Comparison of ENCODE assay signal across 9 cellular contexts in genomic region chr1:156961709-156962108, GRCh38. TPM values are rescaled to one million over a fixed set of nuclear protein-coding genes. Genes with fewer than 3 reads are reported as not detected.
DNase-seq lines count a peak whose midpoint lies in the region; ATAC-seq and TF ChIP-seq lines count a peak whose summit lies in the region.
"Had no signal": no experiment of that assay in that cellular context is flagged by ENCODE, and none has a peak within 500 bp of the region (broad histone marks: within the 10 kb centered on the region; RNA-seq: fewer than 3 reads in every experiment).

No MANE protein-coding gene starts in this region.

- dilution Hi-C loops in mammary epithelial cell (cut with HindIII; ENCODE audit: low sequenced_read_pairs), result no loop called here

- CTCF ChIA-PET in MCF 10A (lab: Yijun Ruan, JAX), result interaction anchor here (0.6 to 3.0 kb wide), 5 partner anchors 12 to 123 kb away, joined by 3 to 7 read pairs (median 4); no protein-coding TSS in a partner anchor
- CTCF ChIA-PET in mammary epithelial cell (lab: Charles Lee; ENCODE audit: low non-redundant PET), result no interaction called here

- H3K27me3 ChIP-seq in mammary epithelial cell (ENCODE audit: insufficient read depth, low read length) (no peaks in the 10 kb centered on the region), RWPE2 (ENCODE audit: insufficient read depth, poor library complexity, severe bottlenecking) (no peaks in the 10 kb centered on the region), brain microvascular endothelial cell (replicated peaks) (no peaks in the 10 kb centered on the region), aorta (ENCODE audit: control insufficient read depth in 1 of 2, insufficient read depth in 2 of 2, low read length in 1 of 2) (no peaks in the 10 kb centered on the region)

- no peaks in the 10 kb centered on the region for H3K79me2 ChIP-seq in mammary epithelial cell (ENCODE audit: insufficient read depth, low read length)

- H3K27me3 Mint-ChIP-seq in MCF 10A (ENCODE audit: insufficient read depth, unreplicated experiment) (no peaks in the 10 kb centered on the region), type B pancreatic cell (no peaks in the 10 kb centered on the region)

- peaks cover 11% of the 10 kb centered on the region for H3K4me1 Mint-ChIP-seq in MCF 10A (ENCODE audit: insufficient read depth, unreplicated experiment)
- peaks cover 16% of the 10 kb centered on the region for H3K4me1 Mint-ChIP-seq in type B pancreatic cell (ENCODE audit: unreplicated experiment)

- ATAC-seq in RWPE2 (ENCODE audit: low read depth), result peak; percentile 36; the same call in 1 of the 3 replicates
- no peak for ATAC-seq in aorta (ENCODE audit: low FRiP score)
- ATAC-seq in HG03354 (IDR thresholded peaks at IDR 0.05; ENCODE audit: poor library complexity, severe bottlenecking, unreplicated experiment), result no peak
- ATAC-seq in HG02973 (IDR thresholded peaks at IDR 0.05; ENCODE audit: unreplicated experiment), result no peak

- H3K9ac ChIP-seq in mammary epithelial cell (ENCODE audit: insufficient read depth, low read length), result no peak overlapping the region

- no peak overlapping the region for H3K27ac ChIP-seq in mammary epithelial cell (ENCODE audit: insufficient read depth, low read depth, low read length)
- no peak overlapping the region for H3K27ac ChIP-seq in RWPE2 (ENCODE audit: poor library complexity, severe bottlenecking)
- no peak overlapping the region for H3K27ac ChIP-seq in brain microvascular endothelial cell
- no peak overlapping the region for H3K27ac ChIP-seq in aorta (ENCODE audit: low read depth in 1 of 2, low read length in 2 of 2)

- H3K9me3 ChIP-seq in mammary epithelial cell (replicated peaks; ENCODE audit: insufficient read depth, low read length) (no peaks in the 10 kb centered on the region), RWPE2 (ENCODE audit: severe bottlenecking) (no peaks in the 10 kb centered on the region), aorta (ENCODE audit: control insufficient read depth, low read length) (no peaks in the 10 kb centered on the region)

- H3K36me3 Mint-ChIP-seq in MCF 10A (ENCODE audit: insufficient read depth, unreplicated experiment), result peaks cover 66% of the 10 kb centered on the region
- H3K36me3 Mint-ChIP-seq in type B pancreatic cell, result peaks cover 52% of the 10 kb centered on the region

- no peak overlapping the region for H2AFZ ChIP-seq in mammary epithelial cell (ENCODE audit: low read depth, low read length)

- no peak for DNase-seq in MCF 10A (ENCODE audit: unreplicated experiment)
- DNase-seq in mammary epithelial cell, result no peak
- DNase-seq in RWPE2 (ENCODE audit: low spot score), result no peak
- DNase-seq in brain microvascular endothelial cell, result no peak
- no peak for DNase-seq in type B pancreatic cell (ENCODE audit: extremely low spot score, unreplicated experiment)
- no peak for DNase-seq in aorta

- POLR2A ChIA-PET in MCF 10A (lab: Yijun Ruan, JAX), result no interaction called here

- H3K4me3 ChIP-seq in mammary epithelial cell (replicated peaks in 1 of 3; ENCODE audit: insufficient read depth in 1 of 3, low read depth in 2 of 3, low read length in 3 of 3) (no peak overlapping the region), RWPE2 (ENCODE audit: severe bottlenecking) (no peak overlapping the region), brain microvascular endothelial cell (ENCODE audit: low read depth, low read length) (no peak overlapping the region), aorta (ENCODE audit: low read length in 2 of 2) (no peak overlapping the region)

- H3K36me3 ChIP-seq in mammary epithelial cell (ENCODE audit: insufficient read depth, low read length) (peaks cover 16% of the 10 kb centered on the region), RWPE2 (ENCODE audit: low read depth) (peaks cover 25% of the 10 kb centered on the region), brain microvascular endothelial cell (replicated peaks) (peaks cover 53% of the 10 kb centered on the region), aorta (ENCODE audit: control insufficient read depth in 1 of 2, insufficient read depth in 2 of 2, low read length in 1 of 2) (peaks cover 16 to 19% of the 10 kb centered on the region in 2 donors)

- intact Hi-C loops in MCF 10A (cut with micrococcal nuclease), result loop anchor here (10.0 kb wide), 1 partner anchor 103 kb away; no protein-coding TSS in a partner anchor
- intact Hi-C loops in mammary epithelial cell (cut with micrococcal nuclease), result no loop called here
- intact Hi-C loops in aorta (cut with DNase I), result no loop called here

- H3K4me1 ChIP-seq in mammary epithelial cell (ENCODE audit: insufficient read depth, low read length), result no peaks in the 10 kb centered on the region
- peaks cover 2% of the 10 kb centered on the region for H3K4me1 ChIP-seq in RWPE2 (ENCODE audit: insufficient read depth, poor library complexity, severe bottlenecking)
- H3K4me1 ChIP-seq in aorta (ENCODE audit: control insufficient read depth in 1 of 2, insufficient read depth in 2 of 2, low read length in 2 of 2), result no peaks in the 10 kb centered on the region

- BruUV-seq in MCF 10A (replicated peaks; lab: Mats Ljungman, UMichigan) (no TSS peak), mammary epithelial cell (replicated peaks; lab: Mats Ljungman, UMichigan) (no TSS peak)

- H3K9me3 Mint-ChIP-seq in MCF 10A (ENCODE audit: unreplicated experiment) (no peaks in the 10 kb centered on the region), type B pancreatic cell (no peaks in the 10 kb centered on the region)

- 73% methylated on average over 4 of the region's 4 CpGs for WGBS in mammary epithelial cell (ENCODE audit: low coverage, missing lambda C conversion rate)
- 70 to 73% methylated on average over 4 of the region's 4 CpGs for WGBS in aorta, 2 donors

- peak overlapping the region; percentile 28 for H3K27ac Mint-ChIP-seq in MCF 10A (ENCODE audit: low read depth, unreplicated experiment)
- no peak overlapping the region for H3K27ac Mint-ChIP-seq in type B pancreatic cell

- H4K20me1 ChIP-seq in mammary epithelial cell (ENCODE audit: insufficient read depth, low read length), result no peaks in the 10 kb centered on the region

- in situ Hi-C loops in mammary epithelial cell (cut with MboI; ENCODE audit: low sequenced_read_pairs in 2 of 2), result no loop called here
- in situ Hi-C loops in brain microvascular endothelial cell (cut with HindIII; ENCODE audit: low pct_ligation_motif_present, low sequenced_read_pairs), result no loop called here

- TF ChIP-seq CTCF in MCF 10A (IDR thresholded peaks at IDR 0.05; ENCODE audit: unreplicated experiment), result no peak
- peak in 1 of 2 donors; percentile 25 for TF ChIP-seq CTCF in mammary epithelial cell (conservative IDR thresholded peaks at IDR 0.05 in 1 of 2, IDR thresholded peaks at IDR 0.05 in 1 of 2; ENCODE audit: extremely low read depth in 1 of 2, insufficient read depth in 1 of 2, low read depth in 1 of 2, low read length in 2 of 2)
- TF ChIP-seq CTCF in RWPE2 (IDR thresholded peaks at IDR 0.05; ENCODE audit: poor library complexity, severe bottlenecking), result no peak
- peak; percentile 49 for TF ChIP-seq CTCF in brain microvascular endothelial cell (IDR thresholded peaks at IDR 0.05; ENCODE audit: low read depth, low read length, missing control alignments)
- TF ChIP-seq CTCF in type B pancreatic cell (conservative IDR thresholded peaks at IDR 0.05), result peak; percentile 37

- H3K4me3 Mint-ChIP-seq in MCF 10A (ENCODE audit: unreplicated experiment) (no peak overlapping the region), type B pancreatic cell (no peak overlapping the region)

- H3K4me2 ChIP-seq in mammary epithelial cell (ENCODE audit: insufficient read depth, low read depth, low read length), result no peak overlapping the region

RNA-seq across cellular contexts. Expression of gene LRRC71, which starts 41.3 kb away (rescaled TPM):
- total RNA-seq in MCF 10A (2022) (not detected in 2 replicates), mammary epithelial cell (not detected), type B pancreatic cell (ENCODE audit: low replicate concordance) (0.58 TPM in 1 of 2 replicates, not detected in the other), aorta (1 to 10 TPM in 1 of 2 donors, under 1 TPM in 1; 0.42 to 1.3 TPM)
- polyA plus RNA-seq in mammary epithelial cell (not detected), aorta (1 to 10 TPM in 1 of 2 donors, not detected in 1; 2.4 TPM)
- not detected for polyA minus RNA-seq in mammary epithelial cell
- total RNA-seq: T-helper 2 cell treated with Interferon-gamma antibody and Interleukin-4, amounts not matched to agents 100 ng/mL and 5 ng/mL, for 36 hours had no signal

Comparison
In these comparisons a context has a peak if more than half of its experiments do, and no peak if none do; other contexts are left out.
1. CTCF ChIP-seq: peak in brain microvascular endothelial cell (single experiment) and type B pancreatic cell (single experiment); none in MCF 10A (single experiment) and RWPE2 (single experiment).